14 cellular contexts compared by ENCODE assay signal in the genomic region with DNA sequence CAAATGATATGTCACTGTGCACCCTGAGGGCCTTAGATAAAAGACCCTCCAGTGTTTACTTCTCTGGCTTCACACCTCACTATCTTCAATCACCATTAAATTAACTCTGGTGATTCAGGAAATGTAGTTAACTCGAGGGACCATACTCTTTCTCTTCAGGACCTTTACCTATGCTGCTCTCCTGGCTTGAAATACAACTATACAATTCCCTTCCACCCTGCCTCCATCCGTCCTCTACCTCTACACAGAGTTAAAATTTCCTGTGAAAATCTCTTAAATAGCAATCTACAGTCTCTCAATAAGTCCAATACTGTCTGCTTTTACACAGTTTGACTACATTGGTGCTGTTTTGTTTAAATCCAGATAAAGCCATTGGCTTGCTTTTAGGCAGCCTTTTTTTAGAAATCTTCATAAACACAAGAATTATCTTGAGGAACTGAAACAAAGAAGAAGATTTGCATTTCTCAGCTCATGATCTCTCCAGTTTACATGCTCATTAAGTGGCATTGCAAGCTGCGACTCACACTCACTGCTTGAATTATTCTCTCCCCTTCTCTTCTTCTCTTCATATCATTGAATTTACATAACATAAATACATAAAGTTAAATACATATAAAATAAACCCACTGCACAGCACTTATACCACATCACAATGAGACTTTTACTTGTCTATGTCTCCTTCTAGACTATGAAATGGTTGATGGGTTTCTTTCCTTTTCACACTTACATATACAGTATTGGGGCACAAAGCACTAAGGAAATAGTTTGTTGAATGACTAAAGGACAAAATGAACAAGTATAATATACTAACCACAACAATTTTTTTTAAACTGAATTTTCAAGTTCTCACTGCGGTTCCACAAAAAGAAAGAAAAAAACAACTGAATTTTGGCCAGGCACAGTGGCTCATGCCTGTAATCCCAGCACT.
A peak's percentile ranks its signal among the peaks of the same experiment; 100 is the strongest.
DNase-seq lines count a peak whose midpoint lies in the region; ATAC-seq lines count a peak whose summit lies in the region.
"Had no signal": no experiment of that assay in that cellular context is flagged by ENCODE, and none has a peak within 500 bp of the region (broad histone marks: within the 10 kb centered on the region; RNA-seq: fewer than 3 reads in every experiment).

No MANE protein-coding gene starts in this region.

- H3K4me1 Mint-ChIP-seq in memory B cell, result peaks cover 12% of the 10 kb centered on the region
- H3K4me1 Mint-ChIP-seq: central memory CD8-positive, alpha-beta T cell had no signal

- no peaks in the 10 kb centered on the region for H3K9me3 Mint-ChIP-seq in memory B cell
- H3K9me3 Mint-ChIP-seq: activated T-cell treated with anti-CD3 and anti-CD28 coated beads, Interleukin-2, amount 50 U/mL, for 24 hours; central memory CD8-positive, alpha-beta T cell; T-helper 1 cell treated with Interleukin-12 subunit alpha and Interleukin-12 subunit beta and Interleukin-4 antibody, amounts not matched to agents 30 μg/mL and 1 μg/mL, for 36 hours had no signal

- no peaks in the 10 kb centered on the region for H3K36me3 Mint-ChIP-seq in memory B cell

- peak overlapping the region; percentile 87 for H3K27ac Mint-ChIP-seq in memory B cell
- H3K27ac Mint-ChIP-seq: activated T-cell treated with anti-CD3 and anti-CD28 coated beads, Interleukin-2, amount 50 U/mL, for 24 hours; T-helper 1 cell treated with Interleukin-12 subunit alpha and Interleukin-12 subunit beta and Interleukin-4 antibody, amounts not matched to agents 30 μg/mL and 1 μg/mL, for 36 hours had no signal

- ATAC-seq in GM18870 (IDR thresholded peaks at IDR 0.05; ENCODE audit: unreplicated experiment) (peak; percentile 97), GM21717 (IDR thresholded peaks at IDR 0.05; ENCODE audit: unreplicated experiment) (peak; percentile 96), HG03175 (IDR thresholded peaks at IDR 0.05; ENCODE audit: unreplicated experiment) (peak; percentile 97), memory B cell (ENCODE audit: low read depth) (peak; percentile 92)
- ATAC-seq: right lobe of liver had no signal

- DNase-seq in memory B cell (ENCODE audit: low spot score in 2 of 2), result peak in 1 of 2 donors; percentile 22
- no peak for DNase-seq in OCI-M2 (lab: John Stamatoyannopoulos, UW; ENCODE audit: unreplicated experiment)
- no peak for DNase-seq in NCI-H2227 treated with DMSO at 0.1 percent for 48 hours (lab: John Stamatoyannopoulos, UW)
- no peak for DNase-seq in islet precursor cell
- DNase-seq in NCI-H1436 treated with DMSO at 0.1 percent for 48 hours (lab: John Stamatoyannopoulos, UW), result no peak
- DNase-seq: activated T-cell treated with anti-CD3 and anti-CD28 coated beads, Interleukin-2, amount 50 U/mL, for 24 hours; foreskin fibroblast; NCI-H226; right lobe of liver had no signal

- peak overlapping the region; percentile 80 for H3K4me3 Mint-ChIP-seq in memory B cell
- H3K4me3 Mint-ChIP-seq: activated T-cell treated with anti-CD3 and anti-CD28 coated beads, Interleukin-2, amount 50 U/mL, for 24 hours; central memory CD8-positive, alpha-beta T cell; T-helper 1 cell treated with Interleukin-12 subunit alpha and Interleukin-12 subunit beta and Interleukin-4 antibody, amounts not matched to agents 30 μg/mL and 1 μg/mL, for 36 hours had no signal

- no peaks in the 10 kb centered on the region for H3K27me3 Mint-ChIP-seq in memory B cell
